Comparison of ENCODE assay signal across 30 cellular contexts in genomic region chr2:3091696-3092095, GRCh38.
"Had no signal": no experiment of that assay in that cellular context is flagged by ENCODE, and none has a peak within 500 bp of the region (broad histone marks: within the 10 kb centered on the region; RNA-seq: fewer than 3 reads in every experiment).

No MANE protein-coding gene starts in this region.

- H3K9me3 ChIP-seq: body of pancreas had no signal

- FAIRE-seq: bronchial epithelial cell had no signal

- H3K27me3 ChIP-seq: ascending aorta, body of pancreas, Peyer's patch, SJCRH30 had no signal

- H3K9ac ChIP-seq: SK-N-SH had no signal

- H3K4me1 ChIP-seq: ascending aorta, body of pancreas, Peyer's patch, SJCRH30 had no signal

- ATAC-seq: activated naive CD4-positive, alpha-beta T cell treated with anti-CD3 and anti-CD28 coated beads, Interleukin-2, amount 50 U/mL, for 72 hours; activated naive CD8-positive, alpha-beta T cell treated with anti-CD3 and anti-CD28 coated beads, Interleukin-2, amount 50 U/mL, for 24 hours; activated T-cell treated with anti-CD3 and anti-CD28 coated beads, Interleukin-2, amount 50 U/mL, for 4 hours; body of pancreas; T-helper 17 cell had no signal

- H3K36me3 ChIP-seq: ascending aorta, Peyer's patch, SJCRH30 had no signal

- DNase-seq: activated CD4-positive, alpha-beta memory T cell treated with anti-CD3 and anti-CD28 coated beads for 36 hours; activated CD4-positive, alpha-beta T cell treated with anti-CD3 and anti-CD28 coated beads, Interleukin-2, amount 10 ng/mL, durations not matched to agents 7 days and 5 days; activated CD4-positive, CD25-positive, alpha-beta regulatory T cell; activated CD8-positive, alpha-beta memory T cell treated with anti-CD3 and anti-CD28 coated beads for 24 hours; activated effector memory CD4-positive, alpha-beta T cell treated with anti-CD3 and anti-CD28 coated beads, Interleukin-2, amount 50 U/mL, for 16 hours; activated naive CD4-positive, alpha-beta T cell treated with Interleukin-2 at 50 U/mL for 16 hours; activated naive CD8-positive, alpha-beta T cell treated with anti-CD3 and anti-CD28 coated beads, Interleukin-2, amount 50 U/mL, for 24 hours; activated T-cell treated with anti-CD3 and anti-CD28 coated beads, Interleukin-2, amount 50 U/mL, for 4 hours; amniotic stem cell; body of pancreas; Karpas-422; NCI-H1092 treated with DMSO at 0.1 percent for 48 hours; NCI-H1417 treated with DMSO at 0.1 percent for 48 hours; NCI-H1694; NCI-H2029; NCI-H345; NCI-H510A; NCI-H526 treated with DMSO at 0.1 percent for 48 hours; NK-92 treated with Interleukin-12 subunit alpha and Interleukin-12 subunit beta, amount 100 ng/mL, for 24 hours; Peyer's patch; Right ventricle myocardium superior; SJCRH30; SK-N-SH; T-helper 17 cell; T1000 had no signal

- H3K27ac ChIP-seq: ascending aorta, body of pancreas, Peyer's patch, RWPE1, SJCRH30, VCaP had no signal

- H3K4me3 ChIP-seq: ascending aorta, body of pancreas, Peyer's patch, SJCRH30 had no signal

- H3K4me2 ChIP-seq: SK-N-SH had no signal
